ENCODE assay signal across 20 cellular contexts in genomic region chr19:8145969-8146368, GRCh38. TPM values are rescaled to one million over a fixed set of nuclear protein-coding genes. Genes with fewer than 3 reads are reported as not detected.
DNase-seq lines count a peak whose midpoint lies in the region; ATAC-seq and TF ChIP-seq lines count a peak whose summit lies in the region.
"Had no signal": no experiment of that assay in that cellular context is flagged by ENCODE, and none has a peak within 500 bp of the region (broad histone marks: within the 10 kb centered on the region; RNA-seq: fewer than 3 reads in every experiment).

No MANE protein-coding gene starts in this region.

- H3K4me1 Mint-ChIP-seq in Calu3 (ENCODE audit: low read depth, unreplicated experiment) = peaks cover 11% of the 10 kb centered on the region
- H3K4me1 Mint-ChIP-seq in stimulated activated naive B cell treated with anti-CD40 and anti-IgM and Interleukin-4, amounts not matched to agents 10 μg/mL and 1 μg/mL and 100 μg/mL, for 72 hours = peaks cover 8 to 10% of the 10 kb centered on the region in 2 donors
- H3K4me1 Mint-ChIP-seq: activated naive CD8-positive, alpha-beta T cell treated with anti-CD3 and anti-CD28 coated beads, Interleukin-2, amount 10 ng/mL, durations not matched to agents 7 days and 5 days had no signal

- TF ChIP-seq CTCF in Calu3 (IDR thresholded peaks at IDR 0.05; ENCODE audit: unreplicated experiment) (no peak), LNCAP (IDR thresholded peaks at IDR 0.05) (peak; percentile 42; the same call in 1 of the 2 replicates)

- peaks cover 50% of the 10 kb centered on the region for H3K27me3 Mint-ChIP-seq in Calu3 (ENCODE audit: unreplicated experiment)
- peaks cover 61 to 65% of the 10 kb centered on the region in 2 donors for H3K27me3 Mint-ChIP-seq in stimulated activated naive B cell treated with anti-CD40 and anti-IgM and Interleukin-4, amounts not matched to agents 10 μg/mL and 1 μg/mL and 100 μg/mL, for 72 hours

- H3K9me3 Mint-ChIP-seq in Calu3 (ENCODE audit: low read depth, unreplicated experiment) = no peaks in the 10 kb centered on the region
- no peaks in the 10 kb centered on the region for H3K9me3 Mint-ChIP-seq in stimulated activated naive B cell treated with anti-CD40 and anti-IgM and Interleukin-4, amounts not matched to agents 10 μg/mL and 1 μg/mL and 100 μg/mL, for 72 hours
- H3K9me3 Mint-ChIP-seq: activated naive CD8-positive, alpha-beta T cell treated with anti-CD3 and anti-CD28 coated beads, Interleukin-2, amount 10 ng/mL, durations not matched to agents 7 days and 5 days; immature natural killer cell; mesothelial cell of epicardium had no signal

- BruUV-seq in Calu3 (replicated peaks; lab: Mats Ljungman, UMichigan) = no TSS peak

- H3K36me3 Mint-ChIP-seq in Calu3 (ENCODE audit: insufficient read depth, unreplicated experiment) = no peaks in the 10 kb centered on the region
- no peaks in the 10 kb centered on the region for H3K36me3 Mint-ChIP-seq in stimulated activated naive B cell treated with anti-CD40 and anti-IgM and Interleukin-4, amounts not matched to agents 10 μg/mL and 1 μg/mL and 100 μg/mL, for 72 hours
- H3K36me3 Mint-ChIP-seq: activated naive CD8-positive, alpha-beta T cell treated with anti-CD3 and anti-CD28 coated beads, Interleukin-2, amount 10 ng/mL, durations not matched to agents 7 days and 5 days had no signal

- peak; percentile 50 for DNase-seq in Calu3
- peak; percentile 92 for DNase-seq in RPMI8226
- no peak for DNase-seq in left colon
- no peak for DNase-seq in NCI-H2029 (lab: John Stamatoyannopoulos, UW)
- DNase-seq in stimulated activated CD8-positive, alpha-beta memory T cell treated with anti-CD3 and anti-CD28 coated beads, Interleukin-4, amount 100 ng/mL, for 48 hours = no peak
- DNase-seq in stimulated activated naive B cell treated with anti-CD40 and anti-IgM and Interleukin-4, amounts not matched to agents 10 μg/mL and 1 μg/mL and 100 μg/mL, for 72 hours = no peak
- DNase-seq: activated CD4-positive, alpha-beta T cell treated with anti-CD3 and anti-CD28 coated beads, Interleukin-2, amount 50 U/mL, for 1 hour; activated naive CD8-positive, alpha-beta T cell treated with anti-CD3 and anti-CD28 coated beads, Interleukin-2, amount 10 ng/mL, durations not matched to agents 7 days and 5 days; activated T-cell treated with anti-CD3 and anti-CD28 coated beads, Interleukin-2, amount 50 U/mL, for 1 hour; foreskin fibroblast; immature natural killer cell; NCI-H1105; NCI-H748 treated with DMSO at 0.1 percent for 48 hours; Right ventricle myocardium superior; T-helper 9 cell had no signal

- CTCF ChIA-PET in Calu3 (lab: Charles Lee) = no interaction called here

- H3K27ac Mint-ChIP-seq in Calu3 (ENCODE audit: unreplicated experiment) = no peak overlapping the region
- no peak overlapping the region for H3K27ac Mint-ChIP-seq in stimulated activated naive B cell treated with anti-CD40 and anti-IgM and Interleukin-4, amounts not matched to agents 10 μg/mL and 1 μg/mL and 100 μg/mL, for 72 hours
- H3K27ac Mint-ChIP-seq: activated naive CD8-positive, alpha-beta T cell treated with anti-CD3 and anti-CD28 coated beads, Interleukin-2, amount 10 ng/mL, durations not matched to agents 7 days and 5 days; immature natural killer cell had no signal

- H3K4me3 Mint-ChIP-seq in Calu3 (ENCODE audit: low read depth, unreplicated experiment) = no peak overlapping the region
- H3K4me3 Mint-ChIP-seq in stimulated activated naive B cell treated with anti-CD40 and anti-IgM and Interleukin-4, amounts not matched to agents 10 μg/mL and 1 μg/mL and 100 μg/mL, for 72 hours = no peak overlapping the region
- H3K4me3 Mint-ChIP-seq: activated naive CD8-positive, alpha-beta T cell treated with anti-CD3 and anti-CD28 coated beads, Interleukin-2, amount 10 ng/mL, durations not matched to agents 7 days and 5 days had no signal

- ATAC-seq in left colon = peak; percentile 42
- no peak for ATAC-seq in stimulated activated naive B cell treated with anti-CD40 and anti-IgM and Interleukin-4, amounts not matched to agents 10 μg/mL and 1 μg/mL and 100 μg/mL, for 72 hours (replicated peaks)
- no peak for ATAC-seq in GM21367 (IDR thresholded peaks at IDR 0.05; ENCODE audit: unreplicated experiment)
- ATAC-seq: GM12878 had no signal

- intact Hi-C loops in Calu3 (cut with micrococcal nuclease; ENCODE audit: unreplicated experiment) (no loop called here), left colon (cut with DNase I, micrococcal nuclease) (no loop called here)

RNA-seq across cellular contexts. Expression of gene FBN3, which starts 3.4 kb away (rescaled TPM):
- total RNA-seq in Calu3 (2022) = 0.54 TPM in 1 of 2 replicates, not detected in the other
- not detected for total RNA-seq in left colon
- total RNA-seq: Right ventricle myocardium superior, smooth muscle cell had no signal

Comparison
In these comparisons a context has a peak if more than half of its experiments do, and no peak if none do; other contexts are left out.
1. DNase-seq: peak in Calu3 (single experiment) and RPMI8226 (single experiment); none in left colon (0 of 2), NCI-H2029 (single experiment), stimulated activated CD8-positive, alpha-beta memory T cell treated with anti-CD3 and anti-CD28 coated beads, Interleukin-4, amount 100 ng/mL, for 48 hours (single experiment) and stimulated activated naive B cell treated with anti-CD40 and anti-IgM and Interleukin-4, amounts not matched to agents 10 μg/mL and 1 μg/mL and 100 μg/mL, for 72 hours (single experiment).